11 cellular contexts compared by ENCODE assay signal in genomic region chr6:42226251-42227143, GRCh38. TPM values are rescaled to one million over a fixed set of nuclear protein-coding genes. Genes with fewer than 3 reads are reported as not detected.
DNase-seq lines count a peak whose midpoint lies in the region; ATAC-seq, FAIRE-seq and TF ChIP-seq lines count a peak whose summit lies in the region.
"Had no signal": no experiment of that assay in that cellular context is flagged by ENCODE, and none has a peak within 500 bp of the region (broad histone marks: within the 10 kb centered on the region; RNA-seq: fewer than 3 reads in every experiment).

No MANE protein-coding gene starts in this region.

- H3K27me3 ChIP-seq in HUES6 (ENCODE audit: control insufficient read depth, insufficient read depth, low read length) (no peaks in the 10 kb centered on the region), body of pancreas (no peaks in the 10 kb centered on the region), HepG2 (ENCODE audit: control insufficient read depth in 1 of 2, insufficient read depth in 2 of 2, low read length in 2 of 2) (no peaks in the 10 kb centered on the region)

- CTCF ChIA-PET in A549 (lab: Yijun Ruan, JAX), result interaction anchor here (0.9 to 3.7 kb wide), 8 partner anchors 11 to 321 kb away, joined by 3 to 17 read pairs (median 4); no protein-coding TSS in a partner anchor
- CTCF ChIA-PET in HepG2 (lab: Yijun Ruan, JAX; ENCODE audit: low intra/inter-chr PET ratio, low total read pairs), result interaction anchor here (1.4 kb wide), 1 partner anchor 12 kb away, joined by 4 read pairs; no protein-coding TSS in a partner anchor

- in situ Hi-C loops in HepG2 (cut with HindIII; ENCODE audit: extremely low pct_ligation_motif_present, low pct_unique_long_range_greater_than_20kb), result loop anchor here (5.0 kb wide), 1 partner anchor 59 kb away; no protein-coding TSS in a partner anchor

- no TSS peak for BruUV-seq in HepG2 (replicated peaks; lab: Mats Ljungman, UMichigan)

- no peak for TF ChIP-seq POLR2A in A549 (IDR thresholded peaks at IDR 0.05; ENCODE audit: low read length)
- no peak for TF ChIP-seq POLR2A in body of pancreas (IDR thresholded peaks at IDR 0.05)
- 0 out of 4 replicates have a peak, but pooled peaks of 1 of the 2 experiments have one; percentile 20 for TF ChIP-seq POLR2A in HepG2 (IDR thresholded peaks at IDR 0.05; ENCODE audit: insufficient read depth in 1 of 2, low read depth in 2 of 2, low read length in 2 of 2)

- TF ChIP-seq CTCF in A549 (IDR thresholded peaks at IDR 0.05), result no peak
- no peak for TF ChIP-seq CTCF in body of pancreas (IDR thresholded peaks at IDR 0.05)
- TF ChIP-seq CTCF in HepG2 (CRISPR knock-in tag; IDR thresholded peaks at IDR 0.05), result no peak

- H3K4me3 ChIP-seq in A549 (0 out of 3 replicates have a peak overlapping the region, but pooled peaks have one; percentile 0), HUES6 (ENCODE audit: low read depth, low read length) (no peak overlapping the region; the same call in 1 of the 2 replicates), body of pancreas (no peak overlapping the region), HepG2 (replicated peaks in 1 of 3; ENCODE audit: insufficient read depth in 1 of 3, low read depth in 2 of 3, low read length in 3 of 3) (peak overlapping the region; percentile 25 to 60 (median 35))

- DNase-seq in A549 (ENCODE audit: low read depth in 1 of 2, low spot score in 1 of 2) (peak; percentile 68 to 88), body of pancreas (peak in 1 of 4 donors; percentile 13), HepG2 (ENCODE audit: low spot score) (peak; percentile 79), NCI-H1930 (lab: John Stamatoyannopoulos, UW) (no peak), Right ventricle myocardium inferior (ENCODE audit: missing footprints) (no peak), occipital lobe (lab: John Stamatoyannopoulos, UW) (no peak), DMS153 (lab: John Stamatoyannopoulos, UW) (no peak)
- DNase-seq: central memory CD4-positive, alpha-beta T cell; stimulated activated naive CD4-positive, alpha-beta T cell had no signal

- H3K27ac ChIP-seq in A549 (peak overlapping the region; percentile 78 to 89), HUES6 (ENCODE audit: low read depth, low read length) (peak overlapping the region; percentile 44; the same call in 1 of the 2 replicates), body of pancreas (peak overlapping the region in 3 of 4 donors; percentile 54 to 61 (median 60)), HepG2 (ENCODE audit: extremely low read length, insufficient read depth, low read length) (peak overlapping the region; percentile 5)

- no peak for TF ChIP-seq EP300 in A549 (IDR thresholded peaks at IDR 0.05)
- no peak for TF ChIP-seq EP300 in HepG2 (IDR thresholded peaks at IDR 0.05; ENCODE audit: low read depth in 2 of 2, low read length in 2 of 2)
- TF ChIP-seq EP300 in HepG2 (CRISPR knock-in tag; IDR thresholded peaks at IDR 0.05; ENCODE audit: borderline replicate concordance), result no peak

- H4K20me1 ChIP-seq in HepG2 (ENCODE audit: insufficient read depth, low read length), result no peaks in the 10 kb centered on the region

- H3K4me2 ChIP-seq in A549 (peak overlapping the region; percentile 76), HepG2 (ENCODE audit: low read depth, low read length) (peak overlapping the region; percentile 89)

- peaks cover 53% of the 10 kb centered on the region for H3K4me1 ChIP-seq in A549
- H3K4me1 ChIP-seq in HUES6 (ENCODE audit: control insufficient read depth, insufficient read depth, low read length), result peaks cover 20% of the 10 kb centered on the region
- H3K4me1 ChIP-seq in body of pancreas, result peaks cover 15% of the 10 kb centered on the region
- H3K4me1 ChIP-seq in HepG2 (ENCODE audit: insufficient read depth, low read length), result peaks cover 57% of the 10 kb centered on the region

- intact Hi-C loops in body of pancreas (cut with DNase I), result no loop called here
- intact Hi-C loops in HepG2 (cut with micrococcal nuclease; ENCODE audit: unreplicated experiment), result no loop called here
- intact Hi-C loops in Right ventricle myocardium inferior (cut with DNase I), result no loop called here

- no peaks in the 10 kb centered on the region for H3K79me2 ChIP-seq in HepG2 (ENCODE audit: insufficient read depth, low read length)

- H3K36me3 ChIP-seq in HUES6 (ENCODE audit: control insufficient read depth, insufficient read depth, low read length) (peaks cover 15% of the 10 kb centered on the region; the same call in 1 of the 2 replicates), body of pancreas (replicated peaks in 1 of 2; ENCODE audit: insufficient read depth in 1 of 2, low read depth in 2 of 2) (no peaks in the 10 kb centered on the region), HepG2 (replicated peaks in 1 of 2; ENCODE audit: control insufficient read depth in 1 of 2, insufficient read depth in 2 of 2, low read length in 2 of 2) (no peaks in the 10 kb centered on the region)

- no peaks in the 10 kb centered on the region for H3K9me3 ChIP-seq in A549
- no peaks in the 10 kb centered on the region for H3K9me3 ChIP-seq in HUES6 (ENCODE audit: control insufficient read depth, insufficient read depth, low read depth, low read length)
- H3K9me3 ChIP-seq in body of pancreas, result no peaks in the 10 kb centered on the region
- no peaks in the 10 kb centered on the region for H3K9me3 ChIP-seq in HepG2 (ENCODE audit: low read length)

- under 1% methylated on average over 11 of the region's 11 CpGs for WGBS in A549 (ENCODE audit: missing lambda C conversion rate)
- WGBS in body of pancreas, 2 donors, result 41 to 49% methylated on average over 7 to 11 of the region's 11 CpGs
- WGBS in HepG2 (ENCODE audit: low lambda C conversion rate), result 1% methylated on average over 11 of the region's 11 CpGs

- ATAC-seq in A549 (peak; percentile 88 to 91), body of pancreas (peak; percentile 59), HepG2 (peak; percentile 90), Right ventricle myocardium inferior (no peak)
- ATAC-seq: natural killer cell treated with Interleukin-12 subunit alpha and Interleukin-12 subunit beta and Interleukin-15 and Interleukin-18, amount 100 ng/mL, for 72 hours had no signal

- peak overlapping the region; percentile 73 for H2AFZ ChIP-seq in HepG2 (ENCODE audit: low read length)

- FAIRE-seq in A549 (lab: Jason Lieb, UNC) (peak; percentile 59), HepG2 (lab: Jason Lieb, UNC) (peak; percentile 15)

- peak overlapping the region; percentile 15 for H3K9ac ChIP-seq in HUES6 (ENCODE audit: low read length)
- peak overlapping the region; percentile 11; the same call in 1 of the 2 replicates for H3K9ac ChIP-seq in HepG2 (ENCODE audit: insufficient read depth, low read depth, low read length)

- POLR2A ChIA-PET in A549 (lab: Yijun Ruan, JAX), result no interaction called here
- POLR2A ChIA-PET in HepG2 (lab: Yijun Ruan, JAX), result interaction anchor here (1.0 to 2.5 kb wide), 4 partner anchors 10 to 34 kb away, joined by 3 to 9 read pairs (median 4); no protein-coding TSS in a partner anchor

- TF ChIP-seq RAD21 in A549 (conservative IDR thresholded peaks at IDR 0.05 in 1 of 2, IDR thresholded peaks at IDR 0.05 in 1 of 2) (no peak; a peak in 1 of 5 replicates), HepG2 (CRISPR knock-in tag; IDR thresholded peaks at IDR 0.05) (no peak)

RNA-seq across cellular contexts. Expression of gene MRPS10, which starts 8.8 kb away (rescaled TPM):
- polyA plus RNA-seq in A549 (2011; rRNA removed) (41.7 and 60.7 TPM in 2 replicates), A549 (2017; fragmentation: RNase III; extraction: RNeasy Plus Mini Kit Qiagen cat#74134 plus additional on column Dnase treatment) (31.4 to 33.9 TPM (median 31.5 TPM) in 3 replicates), HepG2 (2011; rRNA removed) (22.8 and 31.7 TPM in 2 replicates)
- polyA plus RNA-seq in A549 (2012; cell fraction: cytosol; rRNA removed), result 17.3 and 18.9 TPM in 2 replicates
- 3.7 and 5.0 TPM in 2 replicates for polyA plus RNA-seq in A549 (2012; cell fraction: nucleus; rRNA removed)
- polyA minus RNA-seq in A549 (2011; rRNA and poly(A)+ RNA removed), result 8.0 and 8.4 TPM in 2 replicates
- total RNA-seq in body of pancreas (10 to 100 TPM in 1 of 2 donors, 1 to 10 TPM in 1; 8.9 to 14.0 TPM), HepG2 (2016; rRNA removed; fragmentation: Illumina TruSeq; extraction: Trizol) (54.6 and 79.2 TPM in 2 replicates), Right ventricle myocardium inferior (62.3 TPM), occipital lobe (43.0 TPM)
- 12.2 and 13.6 TPM in 2 replicates for total RNA-seq in HepG2 (2016; cell fraction: cytosol; rRNA removed; fragmentation: Illumina TruSeq; extraction: Trizol; ENCODE audit: low read depth)
- total RNA-seq in HepG2 (2016; cell fraction: insoluble cytoplasmic fraction; rRNA removed; fragmentation: Illumina TruSeq; extraction: Trizol), result 55.4 and 85.0 TPM in 2 replicates
- 37.8 and 41.2 TPM in 2 replicates for total RNA-seq in HepG2 (2016; cell fraction: membrane; rRNA removed; fragmentation: Illumina TruSeq; extraction: Trizol)
- 20.0 and 20.7 TPM in 2 replicates for total RNA-seq in HepG2 (2016; cell fraction: nucleus; rRNA removed; fragmentation: Illumina TruSeq; extraction: Trizol)
- polyA plus RNA-seq in HepG2 (2011; cell fraction: cytosol; rRNA removed), result 16.1 and 23.7 TPM in 2 replicates
- 4.2 and 5.9 TPM in 2 replicates for polyA plus RNA-seq in HepG2 (2011; cell fraction: nucleus; rRNA removed)
- polyA plus RNA-seq in HepG2 (2012), result 22.8 and 28.4 TPM in 2 replicates
- 14.5 and 15.5 TPM in 2 replicates for polyA plus RNA-seq in HepG2 (2016; cell fraction: cytosol; fragmentation: Illumina TruSeq; extraction: Trizol; ENCODE audit: low read depth)
- polyA plus RNA-seq in HepG2 (2016; cell fraction: insoluble cytoplasmic fraction; fragmentation: Illumina TruSeq; extraction: Trizol; ENCODE audit: low read depth), result 81.8 and 85.5 TPM in 2 replicates
- polyA plus RNA-seq in HepG2 (2016; cell fraction: membrane; fragmentation: Illumina TruSeq; extraction: Trizol; ENCODE audit: low read depth), result 32.1 and 36.3 TPM in 2 replicates
- polyA plus RNA-seq in HepG2 (2016; cell fraction: nucleus; fragmentation: Illumina TruSeq; extraction: Trizol; ENCODE audit: insufficient read depth, low read depth), result 30.6 and 31.3 TPM in 2 replicates
- 5.2 and 11.4 TPM in 2 replicates for polyA minus RNA-seq in HepG2 (2011; rRNA and poly(A)+ RNA removed; ENCODE audit: low replicate concordance)
- polyA minus RNA-seq in HepG2 (2011; cell fraction: cytosol; rRNA and poly(A)+ RNA removed), result 13.1 and 14.4 TPM in 2 replicates
- 12.4 and 15.7 TPM in 2 replicates for polyA minus RNA-seq in HepG2 (2011; cell fraction: nucleus; rRNA and poly(A)+ RNA removed)

RNA-seq across cellular contexts. Expression of gene GUCA1B, which starts 31.7 kb away (rescaled TPM):
- polyA plus RNA-seq in A549 (2011; rRNA removed), result 0.62 and 0.82 TPM in 2 replicates
- 0.41 and 0.45 TPM in 2 replicates for polyA plus RNA-seq in A549 (2012; cell fraction: cytosol; rRNA removed)
- polyA plus RNA-seq in A549 (2012; cell fraction: nucleus; rRNA removed), result 1.1 and 2.3 TPM in 2 replicates
- polyA plus RNA-seq in A549 (2017; fragmentation: RNase III; extraction: RNeasy Plus Mini Kit Qiagen cat#74134 plus additional on column Dnase treatment), result 0.90 to 1.0 TPM (median 0.98 TPM) in 3 replicates
- polyA minus RNA-seq in A549 (2011; rRNA and poly(A)+ RNA removed), result 0.54 and 0.74 TPM in 2 replicates
- total RNA-seq in body of pancreas, result not detected
- 0.31 and 0.75 TPM in 2 replicates for total RNA-seq in HepG2 (2016; rRNA removed; fragmentation: Illumina TruSeq; extraction: Trizol)
- total RNA-seq in HepG2 (2016; cell fraction: cytosol; rRNA removed; fragmentation: Illumina TruSeq; extraction: Trizol; ENCODE audit: low read depth), result not detected in 2 replicates
- total RNA-seq in HepG2 (2016; cell fraction: insoluble cytoplasmic fraction; rRNA removed; fragmentation: Illumina TruSeq; extraction: Trizol), result 0.22 and 0.26 TPM in 2 replicates
- 0.28 TPM in 1 of 2 replicates, not detected in the other for total RNA-seq in HepG2 (2016; cell fraction: membrane; rRNA removed; fragmentation: Illumina TruSeq; extraction: Trizol)
- total RNA-seq in HepG2 (2016; cell fraction: nucleus; rRNA removed; fragmentation: Illumina TruSeq; extraction: Trizol), result 0.34 and 0.47 TPM in 2 replicates
- polyA plus RNA-seq in HepG2 (2011; rRNA removed), result 0.58 and 0.74 TPM in 2 replicates
- 0.23 and 0.40 TPM in 2 replicates for polyA plus RNA-seq in HepG2 (2011; cell fraction: cytosol; rRNA removed)
- 2.1 and 2.6 TPM in 2 replicates for polyA plus RNA-seq in HepG2 (2011; cell fraction: nucleus; rRNA removed)
- polyA plus RNA-seq in HepG2 (2012), result 0.72 and 1.5 TPM in 2 replicates
- polyA plus RNA-seq in HepG2 (2016; cell fraction: cytosol; fragmentation: Illumina TruSeq; extraction: Trizol; ENCODE audit: low read depth), result not detected in 2 replicates
- 0.38 and 0.50 TPM in 2 replicates for polyA plus RNA-seq in HepG2 (2016; cell fraction: insoluble cytoplasmic fraction; fragmentation: Illumina TruSeq; extraction: Trizol; ENCODE audit: low read depth)
- polyA plus RNA-seq in HepG2 (2016; cell fraction: membrane; fragmentation: Illumina TruSeq; extraction: Trizol; ENCODE audit: low read depth), result 0.17 and 0.26 TPM in 2 replicates
- 0.89 and 2.5 TPM in 2 replicates for polyA plus RNA-seq in HepG2 (2016; cell fraction: nucleus; fragmentation: Illumina TruSeq; extraction: Trizol; ENCODE audit: insufficient read depth, low read depth)
- 0.19 and 0.26 TPM in 2 replicates for polyA minus RNA-seq in HepG2 (2011; rRNA and poly(A)+ RNA removed; ENCODE audit: low replicate concordance)
- not detected in 2 replicates for polyA minus RNA-seq in HepG2 (2011; cell fraction: cytosol; rRNA and poly(A)+ RNA removed)
- polyA minus RNA-seq in HepG2 (2011; cell fraction: nucleus; rRNA and poly(A)+ RNA removed), result 0.90 and 0.99 TPM in 2 replicates
- total RNA-seq in Right ventricle myocardium inferior, result 1.2 TPM
- not detected for total RNA-seq in occipital lobe

RNA-seq across cellular contexts. Expression of gene GUCA1A, which starts 53.3 kb away (rescaled TPM):
- polyA plus RNA-seq in A549 (2011; rRNA removed) (not detected in 2 replicates), A549 (2017; fragmentation: RNase III; extraction: RNeasy Plus Mini Kit Qiagen cat#74134 plus additional on column Dnase treatment) (not detected in 3 replicates), HepG2 (2011; rRNA removed) (not detected in 2 replicates)
- polyA plus RNA-seq in A549 (2012; cell fraction: cytosol; rRNA removed), result not detected in 2 replicates
- polyA plus RNA-seq in A549 (2012; cell fraction: nucleus; rRNA removed), result not detected in 2 replicates
- polyA minus RNA-seq in A549 (2011; rRNA and poly(A)+ RNA removed), result not detected in 2 replicates
- total RNA-seq in body of pancreas (not detected), HepG2 (2016; rRNA removed; fragmentation: Illumina TruSeq; extraction: Trizol) (not detected in 2 replicates), Right ventricle myocardium inferior (not detected), occipital lobe (2.2 TPM)
- not detected in 2 replicates for total RNA-seq in HepG2 (2016; cell fraction: cytosol; rRNA removed; fragmentation: Illumina TruSeq; extraction: Trizol; ENCODE audit: low read depth)
- not detected in 2 replicates for total RNA-seq in HepG2 (2016; cell fraction: insoluble cytoplasmic fraction; rRNA removed; fragmentation: Illumina TruSeq; extraction: Trizol)
- not detected in 2 replicates for total RNA-seq in HepG2 (2016; cell fraction: membrane; rRNA removed; fragmentation: Illumina TruSeq; extraction: Trizol)
- not detected in 2 replicates for total RNA-seq in HepG2 (2016; cell fraction: nucleus; rRNA removed; fragmentation: Illumina TruSeq; extraction: Trizol)
- not detected in 2 replicates for polyA plus RNA-seq in HepG2 (2011; cell fraction: cytosol; rRNA removed)
- polyA plus RNA-seq in HepG2 (2011; cell fraction: nucleus; rRNA removed), result not detected in 2 replicates
- not detected in 2 replicates for polyA plus RNA-seq in HepG2 (2012)
- not detected in 2 replicates for polyA plus RNA-seq in HepG2 (2016; cell fraction: cytosol; fragmentation: Illumina TruSeq; extraction: Trizol; ENCODE audit: low read depth)
- not detected in 2 replicates for polyA plus RNA-seq in HepG2 (2016; cell fraction: insoluble cytoplasmic fraction; fragmentation: Illumina TruSeq; extraction: Trizol; ENCODE audit: low read depth)
- not detected in 2 replicates for polyA plus RNA-seq in HepG2 (2016; cell fraction: membrane; fragmentation: Illumina TruSeq; extraction: Trizol; ENCODE audit: low read depth)
- not detected in 2 replicates for polyA plus RNA-seq in HepG2 (2016; cell fraction: nucleus; fragmentation: Illumina TruSeq; extraction: Trizol; ENCODE audit: insufficient read depth, low read depth)
- polyA minus RNA-seq in HepG2 (2011; rRNA and poly(A)+ RNA removed; ENCODE audit: low replicate concordance), result not detected in 2 replicates
- not detected in 2 replicates for polyA minus RNA-seq in HepG2 (2011; cell fraction: cytosol; rRNA and poly(A)+ RNA removed)
- not detected in 2 replicates for polyA minus RNA-seq in HepG2 (2011; cell fraction: nucleus; rRNA and poly(A)+ RNA removed)
- total RNA-seq: natural killer cell treated with Interleukin-12 subunit alpha and Interleukin-12 subunit beta and Interleukin-15 and Interleukin-18, amount 100 ng/mL, for 72 hours had no signal

Comparison
In these comparisons a context has a peak if more than half of its experiments do, and no peak if none do; other contexts are left out.
1. DNase-seq: peak in A549 (2 of 2) and HepG2 (single experiment); none in NCI-H1930 (0 of 2), Right ventricle myocardium inferior (single experiment), occipital lobe (single experiment) and DMS153 (single experiment).
2. H3K27ac ChIP-seq: peak in every context shown above with its lines; median percentile 84 in A549; 60 in body of pancreas; 44 in HUES6; 5 in HepG2.
3. H3K4me3 ChIP-seq: peak in A549 (single experiment) and HepG2 (3 of 3); none in HUES6 (single experiment) and body of pancreas (0 of 2).
4. Of the 38 proteins assayed by ChIP-seq in both HepG2 and A549: peak only in HepG2: none; only in A549: JUNB, MAFK, MAX and PBX3; in both: FOSL2; in neither: 30; mixed calls (peak in some experiments, not most) for 3.